Comparison of ENCODE assay signal across 8 cellular contexts in the genomic region with DNA sequence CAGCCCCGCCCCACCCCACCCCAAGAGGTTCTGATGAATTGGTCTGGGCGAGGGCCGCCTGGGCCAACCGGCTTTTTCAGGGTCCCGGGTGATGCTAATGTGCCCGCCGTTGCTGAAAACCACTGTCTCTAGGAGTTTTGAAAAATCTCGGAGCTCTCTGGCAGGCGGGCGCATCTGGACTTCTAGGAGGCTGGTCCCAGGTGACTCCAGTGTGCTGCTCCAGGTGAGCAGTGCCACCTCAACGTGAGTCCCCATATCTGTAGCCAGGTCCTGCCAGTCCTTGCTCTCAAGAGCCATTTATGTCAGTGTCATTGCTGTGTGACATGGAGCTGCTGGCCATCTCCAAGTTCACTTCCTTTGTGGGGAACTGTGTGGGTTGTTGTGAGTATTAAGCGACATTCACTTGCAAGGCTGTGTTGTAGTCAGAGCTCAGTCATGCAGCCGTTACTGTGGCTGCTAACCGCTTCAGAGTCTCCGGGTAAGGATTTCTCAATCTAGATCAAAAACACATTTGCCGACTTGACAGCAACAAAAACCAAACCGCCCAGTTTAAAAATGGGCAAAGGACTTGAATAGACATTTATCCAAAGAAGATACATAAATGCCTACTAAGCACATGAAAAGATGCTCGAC. TPM values are rescaled to one million over a fixed set of nuclear protein-coding genes. Genes with fewer than 3 reads are reported as not detected.
DNase-seq lines count a peak whose midpoint lies in the region; ATAC-seq and TF ChIP-seq lines count a peak whose summit lies in the region.

Gene RFX8 (minus strand): TSS at position 361 of the 633 bp plus-strand sequence. CDS start 8,264 bp downstream, outside the sequence.

- H3K4me2 ChIP-seq in BLaER1 (peak within 1 kb of the TSS; percentile 98), OCI-LY3 (ENCODE audit: low read length) (peak within 1 kb of the TSS; percentile 88)

- H3K9ac ChIP-seq in BLaER1 = peak within 1 kb of the TSS; percentile 61; the same call in 1 of the 2 replicates
- H3K9ac ChIP-seq in OCI-LY3 (ENCODE audit: low read length) = peak within 1 kb of the TSS; percentile 58

- no peaks in the 10 kb centered on the region for H3K36me3 ChIP-seq in BLaER1
- H3K36me3 ChIP-seq in OCI-LY3 (replicated peaks; ENCODE audit: low read depth, low read length) = no peaks in the 10 kb centered on the region
- no peaks in the 10 kb centered on the region for H3K36me3 ChIP-seq in spleen

- ATAC-seq in GM21360 (IDR thresholded peaks at IDR 0.05; ENCODE audit: unreplicated experiment) = no peak
- ATAC-seq in HG03565 (IDR thresholded peaks at IDR 0.05; ENCODE audit: unreplicated experiment) = no peak
- ATAC-seq in HG02973 (IDR thresholded peaks at IDR 0.05; ENCODE audit: unreplicated experiment) = no peak

- peak within 1 kb of the TSS; percentile 76 for H3K27ac Mint-ChIP-seq in activated naive CD4-positive, alpha-beta T cell treated with anti-CD3 and anti-CD28 coated beads for 36 hours

- H4K20me1 ChIP-seq in BLaER1 = no peaks in the 10 kb centered on the region
- no peaks in the 10 kb centered on the region for H4K20me1 ChIP-seq in OCI-LY3 (ENCODE audit: insufficient read depth, low read length)

- H3K4me3 Mint-ChIP-seq in activated naive CD4-positive, alpha-beta T cell treated with anti-CD3 and anti-CD28 coated beads for 36 hours = peak within 1 kb of the TSS; percentile 80

- H3K36me3 Mint-ChIP-seq in activated naive CD4-positive, alpha-beta T cell treated with anti-CD3 and anti-CD28 coated beads for 36 hours (ENCODE audit: low read depth) = no peaks in the 10 kb centered on the region

- H3K27me3 ChIP-seq in BLaER1 = peaks cover 31% of the 10 kb centered on the region
- peaks cover 12% of the 10 kb centered on the region; the same call in 1 of the 2 replicates for H3K27me3 ChIP-seq in OCI-LY3 (ENCODE audit: low read depth, low read length)
- peaks cover 0 to 49% (median 24%) of the 10 kb centered on the region in 7 donors for H3K27me3 ChIP-seq in spleen (replicated peaks in 1 of 7)

- H3K27me3 Mint-ChIP-seq in activated naive CD4-positive, alpha-beta T cell treated with anti-CD3 and anti-CD28 coated beads for 36 hours (ENCODE audit: low read depth) = peaks cover 8% of the 10 kb centered on the region

- H3K27ac ChIP-seq in BLaER1 = peak within 1 kb of the TSS; percentile 31; the same call in 1 of the 2 replicates
- H3K27ac ChIP-seq in OCI-LY3 (ENCODE audit: low read length) = no peak within 1 kb of the TSS
- peak within 1 kb of the TSS in 4 of 8 donors; percentile 3 to 43 (median 30) for H3K27ac ChIP-seq in spleen

- 15 to 26% (median 19%) methylated on average over 17 to 18 of the region's 18 CpGs for WGBS in spleen, 5 donors

- H2AFZ ChIP-seq in OCI-LY3 (ENCODE audit: low read depth, low read length) = peak within 1 kb of the TSS; percentile 71

- H3K4me3 ChIP-seq in BLaER1 = peak within 1 kb of the TSS; percentile 70
- H3K4me3 ChIP-seq in OCI-LY3 (ENCODE audit: low read length) = peak within 1 kb of the TSS; percentile 82
- peak within 1 kb of the TSS; percentile 31 to 79 (median 54) for H3K4me3 ChIP-seq in spleen

- TF ChIP-seq CTCF in OCI-LY3 (IDR thresholded peaks at IDR 0.05; ENCODE audit: low read depth, low read length) = no peak
- TF ChIP-seq CTCF in spleen (IDR thresholded peaks at IDR 0.05 in 8 of 11, conservative IDR thresholded peaks at IDR 0.05 in 3 of 11) = no peak

- TF ChIP-seq POLR2A in spleen (IDR thresholded peaks at IDR 0.05) = no peak

- H3K9me3 ChIP-seq in BLaER1 (no peaks in the 10 kb centered on the region), OCI-LY3 (ENCODE audit: insufficient read depth, low read length) (no peaks in the 10 kb centered on the region), spleen (no peaks in the 10 kb centered on the region)

- intact Hi-C loops in activated naive CD4-positive, alpha-beta T cell treated with anti-CD3 and anti-CD28 coated beads for 36 hours (cut with micrococcal nuclease) = loop anchor here (1.0 to 5.0 kb wide), 9 partner anchors 11 to 356 kb away; partner anchors contain the start of gene CNOT11
- intact Hi-C loops in spleen (cut with DNase I; ENCODE audit: low total_unique reads) = no loop called here

- H3K79me2 ChIP-seq in OCI-LY3 (ENCODE audit: low read length) = no peaks in the 10 kb centered on the region

- DNase-seq in activated naive CD4-positive, alpha-beta T cell treated with anti-CD3 and anti-CD28 coated beads for 36 hours = peak; percentile 87
- peak; percentile 90 for DNase-seq in hepatic stellate cell (ENCODE audit: low spot score)
- DNase-seq in spleen = no peak

- H3K4me1 ChIP-seq in BLaER1 (peaks cover 27% of the 10 kb centered on the region), OCI-LY3 (ENCODE audit: low read length) (peaks cover 20% of the 10 kb centered on the region), spleen (peaks cover 3 to 26% (median 22%) of the 10 kb centered on the region in 6 donors)

- peaks cover 13% of the 10 kb centered on the region for H3K4me1 Mint-ChIP-seq in activated naive CD4-positive, alpha-beta T cell treated with anti-CD3 and anti-CD28 coated beads for 36 hours (ENCODE audit: low read depth)

- no peaks in the 10 kb centered on the region for H3K9me3 Mint-ChIP-seq in activated naive CD4-positive, alpha-beta T cell treated with anti-CD3 and anti-CD28 coated beads for 36 hours

- CTCF ChIA-PET in activated naive CD4-positive, alpha-beta T cell treated with anti-CD3 and anti-CD28 coated beads for 36 hours (lab: Charles Lee) = interaction anchor here (0.7 to 1.5 kb wide), 6 partner anchors 11 to 257 kb away, joined by 3 to 4 read pairs (median 3); no protein-coding TSS in a partner anchor

RNA-seq across cellular contexts. Expression of gene RFX8, which starts in this region (rescaled TPM):
- total RNA-seq in activated naive CD4-positive, alpha-beta T cell treated with anti-CD3 and anti-CD28 coated beads for 36 hours = under 1 TPM; 0.60 to 0.64 TPM
- under 1 TPM in 2 of 7 donors, not detected in 5; 0.13 to 0.29 TPM for total RNA-seq in spleen
- polyA plus RNA-seq in spleen = under 1 TPM; 0.12 to 0.16 (median 0.13) TPM

Comparison
In these comparisons a context has a peak if more than half of its experiments do, and no peak if none do; other contexts are left out.
1. Peak in DNase-seq in activated naive CD4-positive, alpha-beta T cell treated with anti-CD3 and anti-CD28 coated beads for 36 hours; RNA of the gene not detected or under 1 TPM.